19 cellular contexts compared by ENCODE assay signal in the genomic region with DNA sequence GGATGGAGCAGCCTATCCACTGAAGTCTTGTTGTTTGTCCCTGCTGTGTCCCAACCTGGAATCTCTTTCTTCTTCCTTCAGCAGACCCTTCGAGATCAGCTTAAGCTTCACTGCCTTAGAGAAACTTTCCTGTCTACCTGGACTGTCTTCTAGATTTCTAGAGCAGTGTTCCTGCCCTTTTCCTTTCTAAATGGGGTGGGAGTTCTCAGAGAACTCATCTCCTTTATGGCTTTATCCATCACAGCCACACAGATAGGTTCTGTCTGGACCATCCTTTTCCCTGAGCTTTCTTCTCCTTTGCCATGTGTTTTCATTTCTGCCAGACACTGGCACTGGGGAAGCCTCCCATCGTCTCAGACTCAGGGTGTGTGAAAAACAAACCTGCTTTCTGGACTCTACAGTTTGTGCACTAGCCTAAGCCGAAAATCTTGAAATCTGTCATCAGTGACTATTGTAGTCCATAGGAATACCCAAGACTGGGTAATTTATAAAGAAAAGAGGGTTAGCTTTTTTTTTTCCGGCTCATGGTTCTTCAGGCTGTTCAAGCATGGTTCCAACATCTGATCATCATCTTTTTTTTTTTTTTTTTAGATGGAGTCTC.
DNase-seq lines count a peak whose midpoint lies in the region; ATAC-seq, FAIRE-seq and TF ChIP-seq lines count a peak whose summit lies in the region.
"Had no signal": no experiment of that assay in that cellular context is flagged by ENCODE, and none has a peak within 500 bp of the region (broad histone marks: within the 10 kb centered on the region; RNA-seq: fewer than 3 reads in every experiment).

No MANE protein-coding gene starts in this region.

- H3K9ac ChIP-seq in endodermal cell (ENCODE audit: extremely low read depth, low read length, poor library complexity, severe bottlenecking): no peak overlapping the region
- H3K9ac ChIP-seq: GM23248, KMS-11 had no signal

- no peak overlapping the region for H3K4me2 ChIP-seq in A549
- H3K4me2 ChIP-seq: KMS-11 had no signal

- H3K27ac ChIP-seq in A549 (no peak overlapping the region), endodermal cell (ENCODE audit: low read depth, low read length) (no peak overlapping the region), ovary (no peak overlapping the region)
- H3K27ac ChIP-seq: GM23248, KMS-11 had no signal

- TF ChIP-seq EP300 in A549 (IDR thresholded peaks at IDR 0.05): no peak
- TF ChIP-seq EP300 in ovary (IDR thresholded peaks at IDR 0.05): no peak

- peaks cover 28% of the 10 kb centered on the region for H3K9me3 Mint-ChIP-seq in WTC11
- H3K9me3 Mint-ChIP-seq in endodermal cell: peaks cover 39% of the 10 kb centered on the region

- 91% methylated on average over 4 of the region's 4 CpGs for WGBS in A549 (ENCODE audit: missing lambda C conversion rate)
- WGBS in endodermal cell (ENCODE audit: insufficient coverage in 1 of 2, insufficient read length in 1 of 2), 2 experiments: 88 to 96% methylated on average over 4 of the region's 4 CpGs
- 96% methylated on average over 4 of the region's 4 CpGs for WGBS in ovary, 3 donors

- TF ChIP-seq RAD21 in A549 (conservative IDR thresholded peaks at IDR 0.05 in 1 of 2, IDR thresholded peaks at IDR 0.05 in 1 of 2): no peak

- H3K9me3 ChIP-seq in A549 (peaks cover 88% of the 10 kb centered on the region), endodermal cell (ENCODE audit: control insufficient read depth, low read length) (peaks cover 67% of the 10 kb centered on the region), ovary (no peaks in the 10 kb centered on the region)

- H3K4me3 Mint-ChIP-seq in WTC11: no peak overlapping the region
- H3K4me3 Mint-ChIP-seq in endodermal cell: no peak overlapping the region

- DNase-seq in A549 (ENCODE audit: low read depth in 1 of 2, low spot score in 1 of 2) (peak in 1 of 2 experiments; percentile 32), Caki2 (ENCODE audit: low read depth) (peak; percentile 46), WTC11 (ENCODE audit: low spot score) (no peak), endodermal cell (peak; percentile 12), ovary (no peak), GF-D8 (lab: John Stamatoyannopoulos, UW) (no peak), D341Med (ENCODE audit: low spot score) (no peak)
- DNase-seq: BE2C; Caco-2; CD8-positive, alpha-beta memory T cell; DMS 273 treated with DMSO at 0.1 percent for 48 hours; DMS79 treated with DMSO at 0.1 percent for 48 hours; EL; GDM1; GM23248; H7 had no signal

- POLR2A ChIA-PET in A549 (lab: Yijun Ruan, JAX): no interaction called here
- POLR2A ChIA-PET in WTC11 (lab: Charles Lee): no interaction called here

- H3K4me1 Mint-ChIP-seq in WTC11 (peaks cover 77% of the 10 kb centered on the region), endodermal cell (peaks cover 21% of the 10 kb centered on the region)
- H3K4me1 Mint-ChIP-seq: CD8-positive, alpha-beta memory T cell; IgD-negative memory B cell had no signal

- H3K4me3 ChIP-seq in A549 (no peak overlapping the region), endodermal cell (ENCODE audit: low read length) (peak overlapping the region; percentile 32), ovary (no peak overlapping the region)
- H3K4me3 ChIP-seq: GM23248 had no signal

- H3K27me3 ChIP-seq in endodermal cell (ENCODE audit: control insufficient read depth, insufficient read depth, low read length, poor library complexity, severe bottlenecking) (no peaks in the 10 kb centered on the region), ovary (no peaks in the 10 kb centered on the region)
- H3K27me3 ChIP-seq: BE2C had no signal

- in situ Hi-C loops in Caki2 (cut with HindIII; ENCODE audit: low pct_unique_long_range_greater_than_20kb, low sequenced_read_pairs): no loop called here

- CTCF ChIA-PET in A549 (lab: Yijun Ruan, JAX): interaction anchor here (0.6 to 1.2 kb wide), 3 partner anchors 9 to 21 kb away, joined by 3 to 5 read pairs (median 3); no protein-coding TSS in a partner anchor
- CTCF ChIA-PET in WTC11 (lab: Charles Lee): interaction anchor here (0.8 kb wide), 1 partner anchor 170 kb away, joined by 3 read pairs; no protein-coding TSS in a partner anchor

- peaks cover 33% of the 10 kb centered on the region for H3K36me3 Mint-ChIP-seq in WTC11
- peaks cover 46% of the 10 kb centered on the region for H3K36me3 Mint-ChIP-seq in endodermal cell (ENCODE audit: low read depth)

- intact Hi-C loops in ovary (cut with DNase I): no loop called here

- H3K27me3 Mint-ChIP-seq in WTC11 (ENCODE audit: low read depth): no peaks in the 10 kb centered on the region
- H3K27me3 Mint-ChIP-seq in endodermal cell (ENCODE audit: insufficient read depth): no peaks in the 10 kb centered on the region
- H3K27me3 Mint-ChIP-seq: IgD-negative memory B cell had no signal

- no peak for FAIRE-seq in A549 (lab: Jason Lieb, UNC)
- FAIRE-seq: A204.1 had no signal

- H3K4me1 ChIP-seq in A549 (no peaks in the 10 kb centered on the region), endodermal cell (ENCODE audit: control insufficient read depth, insufficient read depth, low read length) (peaks cover 1% of the 10 kb centered on the region), ovary (ENCODE audit: insufficient read depth) (peaks cover 2% of the 10 kb centered on the region)
- H3K4me1 ChIP-seq: BE2C, Caco-2 had no signal

- TF ChIP-seq CTCF in A549 (IDR thresholded peaks at IDR 0.05) (no peak), WTC11 (IDR thresholded peaks at IDR 0.05) (no peak), endodermal cell (conservative IDR thresholded peaks at IDR 0.05) (no peak), ovary (IDR thresholded peaks at IDR 0.05) (no peak)

- TF ChIP-seq POLR2A in A549 (IDR thresholded peaks at IDR 0.05; ENCODE audit: low read length) (no peak), ovary (IDR thresholded peaks at IDR 0.05) (no peak)

- H3K27ac Mint-ChIP-seq in WTC11: peak overlapping the region; percentile 15; the same call in 1 of the 2 replicates
- no peak overlapping the region for H3K27ac Mint-ChIP-seq in endodermal cell
- H3K27ac Mint-ChIP-seq: CD8-positive, alpha-beta memory T cell; IgD-negative memory B cell had no signal

- ATAC-seq in A549 (peak in 1 of 2 experiments; percentile 28; a peak in 2 of 6 replicates), WTC11 (no peak)

- H3K36me3 ChIP-seq in endodermal cell (ENCODE audit: control insufficient read depth, insufficient read depth, low read length): peaks cover 33% of the 10 kb centered on the region
- H3K36me3 ChIP-seq in ovary: no peaks in the 10 kb centered on the region

TF ChIP-seq in A549, 52 proteins besides CTCF, POLR2A, EP300 and RAD21:
- TF ChIP-seq, protein P1, sequence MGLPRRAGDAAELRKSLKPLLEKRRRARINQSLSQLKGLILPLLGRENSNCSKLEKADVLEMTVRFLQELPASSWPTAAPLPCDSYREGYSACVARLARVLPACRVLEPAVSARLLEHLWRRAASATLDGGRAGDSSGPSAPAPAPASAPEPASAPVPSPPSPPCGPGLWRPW (IDR thresholded peaks at IDR 0.05): no peak
- TF ChIP-seq GATA3 (IDR thresholded peaks at IDR 0.05; ENCODE audit: borderline replicate concordance): peak; percentile 47; the same call in 1 of the 2 replicates

TF ChIP-seq in WTC11, 78 proteins besides CTCF, POLR2A, EP300 and RAD21 (continues in another document):
- no peak for TF ChIP-seq RELA (CRISPR knock-in tag; IDR thresholded peaks at IDR 0.05; ENCODE audit: borderline replicate concordance)
- no peak for TF ChIP-seq ZBTB43 (CRISPR knock-in tag; IDR thresholded peaks at IDR 0.05)
- no peak for TF ChIP-seq RORB (CRISPR knock-in tag; IDR thresholded peaks at IDR 0.05)
- no peak for TF ChIP-seq SOX15 (CRISPR knock-in tag; IDR thresholded peaks at IDR 0.05)
- no peak for TF ChIP-seq SMAD4 (CRISPR knock-in tag; IDR thresholded peaks at IDR 0.05)
- no peak for TF ChIP-seq CREB1 (CRISPR knock-in tag; IDR thresholded peaks at IDR 0.05)
- no peak for TF ChIP-seq ARID4B (CRISPR knock-in tag; IDR thresholded peaks at IDR 0.05; ENCODE audit: borderline replicate concordance)

Comparison
In these comparisons a context has a peak if more than half of its experiments do, and no peak if none do; other contexts are left out.
1. DNase-seq: peak in Caki2 (single experiment) and endodermal cell (single experiment); none in WTC11 (single experiment), ovary (0 of 5), GF-D8 (single experiment) and D341Med (single experiment).